11 cellular contexts compared by ENCODE assay signal in genomic region chr3:18098960-18099587, GRCh38.
DNase-seq lines count a peak whose midpoint lies in the region; ATAC-seq and TF ChIP-seq lines count a peak whose summit lies in the region.
"Had no signal": no experiment of that assay in that cellular context is flagged by ENCODE, and none has a peak within 500 bp of the region (broad histone marks: within the 10 kb centered on the region; RNA-seq: fewer than 3 reads in every experiment).

No MANE protein-coding gene starts in this region.

- peak; percentile 82 for DNase-seq in Caki2 (ENCODE audit: low read depth)
- peak; percentile 92 for DNase-seq in LoVo (ENCODE audit: low spot score)
- DNase-seq in activated naive CD8-positive, alpha-beta T cell treated with anti-CD3 and anti-CD28 coated beads for 36 hours, result peak; percentile 70
- peak; percentile 55 for DNase-seq in osteoblast (ENCODE audit: insufficient read length, low spot score, missing footprints)
- no peak for DNase-seq in NCI-H1417 (lab: John Stamatoyannopoulos, UW)
- no peak for DNase-seq in hippocampal formation (lab: John Stamatoyannopoulos, UW)
- no peak for DNase-seq in NAMALWA (ENCODE audit: low spot score)
- DNase-seq: effector CD8-positive, alpha-beta T cell; Peyer's patch; psoas muscle had no signal

- no peaks in the 10 kb centered on the region for H3K36me3 ChIP-seq in osteoblast (ENCODE audit: insufficient read depth, low read length)
- H3K36me3 ChIP-seq: Peyer's patch had no signal

- peaks cover 2% of the 10 kb centered on the region for H3K9me3 ChIP-seq in osteoblast (ENCODE audit: low read depth, low read length)
- H3K9me3 ChIP-seq: Peyer's patch, psoas muscle had no signal

- peak overlapping the region; percentile 81 for H3K27ac ChIP-seq in osteoblast (ENCODE audit: low read depth, low read length)
- H3K27ac ChIP-seq: Peyer's patch, psoas muscle had no signal

- in situ Hi-C loops in Caki2 (cut with HindIII; ENCODE audit: low pct_unique_long_range_greater_than_20kb, low sequenced_read_pairs), result no loop called here

- peak overlapping the region; percentile 78 for H3K27ac Mint-ChIP-seq in activated naive CD8-positive, alpha-beta T cell treated with anti-CD3 and anti-CD28 coated beads for 36 hours

- no peaks in the 10 kb centered on the region for H3K79me2 ChIP-seq in osteoblast (ENCODE audit: insufficient read depth, low read length)

- H3K9me3 Mint-ChIP-seq in activated naive CD8-positive, alpha-beta T cell treated with anti-CD3 and anti-CD28 coated beads for 36 hours, result peaks cover 11% of the 10 kb centered on the region

- H3K27me3 Mint-ChIP-seq in activated naive CD8-positive, alpha-beta T cell treated with anti-CD3 and anti-CD28 coated beads for 36 hours, result no peaks in the 10 kb centered on the region

- peak overlapping the region; percentile 67 for H2AFZ ChIP-seq in osteoblast (ENCODE audit: low read length)

- H3K4me1 ChIP-seq in osteoblast (ENCODE audit: insufficient read depth, low read length), result peaks cover 20% of the 10 kb centered on the region
- H3K4me1 ChIP-seq: Peyer's patch, psoas muscle had no signal

- peaks cover 14% of the 10 kb centered on the region for H3K36me3 Mint-ChIP-seq in activated naive CD8-positive, alpha-beta T cell treated with anti-CD3 and anti-CD28 coated beads for 36 hours

- H3K4me3 ChIP-seq in osteoblast (ENCODE audit: insufficient read depth, low read length), result peak overlapping the region; percentile 9
- H3K4me3 ChIP-seq: Peyer's patch, psoas muscle had no signal

- peak overlapping the region; percentile 71 for H3K4me2 ChIP-seq in osteoblast (ENCODE audit: insufficient read depth, low read length)

- ATAC-seq in GM21717 (IDR thresholded peaks at IDR 0.05; ENCODE audit: unreplicated experiment), result no peak
- ATAC-seq: psoas muscle had no signal

- no peaks in the 10 kb centered on the region for H4K20me1 ChIP-seq in osteoblast (ENCODE audit: insufficient read depth, low read length)

- no peak overlapping the region for H3K4me3 Mint-ChIP-seq in activated naive CD8-positive, alpha-beta T cell treated with anti-CD3 and anti-CD28 coated beads for 36 hours

- no peaks in the 10 kb centered on the region for H3K27me3 ChIP-seq in osteoblast (ENCODE audit: insufficient read depth, low read length)
- H3K27me3 ChIP-seq: Peyer's patch had no signal

- TF ChIP-seq CTCF in osteoblast (IDR thresholded peaks at IDR 0.05; ENCODE audit: extremely low read depth, low read depth, low read length), result no peak

- H3K4me1 Mint-ChIP-seq in activated naive CD8-positive, alpha-beta T cell treated with anti-CD3 and anti-CD28 coated beads for 36 hours, result peaks cover 26% of the 10 kb centered on the region

Comparison
In these comparisons a context has a peak if more than half of its experiments do, and no peak if none do; other contexts are left out.
1. DNase-seq: peak in Caki2 (single experiment), LoVo (single experiment), activated naive CD8-positive, alpha-beta T cell treated with anti-CD3 and anti-CD28 coated beads for 36 hours (single experiment) and osteoblast (single experiment); none in NCI-H1417 (0 of 3), hippocampal formation (0 of 2) and NAMALWA (single experiment).